26 cellular contexts compared by ENCODE assay signal in genomic region chr12:116188581-116188980, GRCh38.
DNase-seq lines count a peak whose midpoint lies in the region; ATAC-seq, FAIRE-seq and TF ChIP-seq lines count a peak whose summit lies in the region.
"Had no signal": no experiment of that assay in that cellular context is flagged by ENCODE, and none has a peak within 500 bp of the region (broad histone marks: within the 10 kb centered on the region; RNA-seq: fewer than 3 reads in every experiment).

No MANE protein-coding gene starts in this region.

- H3K9me3 ChIP-seq in BLaER1 = no peaks in the 10 kb centered on the region
- H3K9me3 ChIP-seq: heart right ventricle, MG63, mucosa of descending colon, psoas muscle, SJSA1, stomach had no signal

- H3K36me3 ChIP-seq in BLaER1 = peaks cover 10% of the 10 kb centered on the region; the same call in 1 of the 2 replicates
- H3K36me3 ChIP-seq: heart right ventricle, MG63, SJSA1, stomach had no signal

- H4K20me1 ChIP-seq in BLaER1 = peaks cover 100% of the 10 kb centered on the region

- H3K4me2 ChIP-seq in BLaER1 = peak overlapping the region; percentile 64; the same call in 1 of the 2 replicates

- FAIRE-seq in islet of Langerhans (lab: Jason Lieb, UNC) = peak; percentile 65
- FAIRE-seq: D721Med had no signal

- TF ChIP-seq CTCF in NB4 (IDR thresholded peaks at IDR 0.05; ENCODE audit: low read depth, low read length) = no peak

- peaks cover 39% of the 10 kb centered on the region for H3K4me1 ChIP-seq in BLaER1

- no peak for ATAC-seq in HG03342 (IDR thresholded peaks at IDR 0.05; ENCODE audit: unreplicated experiment)
- ATAC-seq: heart right ventricle, mucosa of descending colon, psoas muscle had no signal

- no peak overlapping the region for H3K4me3 ChIP-seq in BLaER1
- no peak overlapping the region for H3K4me3 ChIP-seq in NB4 (ENCODE audit: low read depth, low read length)
- H3K4me3 ChIP-seq: heart right ventricle, MG63, mucosa of descending colon, psoas muscle, SJSA1, stomach had no signal

- DNase-seq in NOMO-1 treated with DMSO at 0.1 percent for 48 hours (lab: John Stamatoyannopoulos, UW; ENCODE audit: unreplicated experiment) = peak; percentile 21
- no peak for DNase-seq in NOMO-1 treated with dmso at 0.1 percent for 144 hours (lab: John Stamatoyannopoulos, UW; ENCODE audit: unreplicated experiment)
- DNase-seq in NB4 (ENCODE audit: low read depth) = peak; percentile 49
- DNase-seq in central memory CD4-positive, alpha-beta T cell = no peak
- DNase-seq in NCI-H2196 (lab: John Stamatoyannopoulos, UW; ENCODE audit: unreplicated experiment) = no peak
- DNase-seq: activated CD8-positive, alpha-beta memory T cell treated with anti-CD3 and anti-CD28 coated beads for 24 hours; activated effector memory CD4-positive, alpha-beta T cell treated with anti-CD3 and anti-CD28 coated beads, Interleukin-2, amount 50 U/mL, for 16 hours; AML-193; amniotic stem cell; dermis blood vessel endothelial cell; heart right ventricle; HFFc6; MG63; mucosa of descending colon; NCI-H1694; NCI-H748 treated with DMSO at 0.1 percent for 48 hours; psoas muscle; stimulated activated CD4-positive, alpha-beta T cell treated with anti-CD3 and anti-CD28 coated beads, Interleukin-1b, Interleukin-23, amount 100 ng/mL, for 48 hours; stomach; T-helper 2 cell had no signal

- TF ChIP-seq POLR2A in NB4 (IDR thresholded peaks at IDR 0.05; ENCODE audit: extremely low read depth, insufficient read length) = no peak

- H3K27me3 ChIP-seq in BLaER1 = no peaks in the 10 kb centered on the region
- H3K27me3 ChIP-seq: heart right ventricle, MG63, SJSA1, stomach had no signal

- H3K9ac ChIP-seq in BLaER1 = no peak overlapping the region

- no peak overlapping the region for H3K27ac ChIP-seq in BLaER1
- H3K27ac ChIP-seq: 22Rv1, heart right ventricle, psoas muscle, SJSA1, stomach had no signal

Comparison
In these comparisons a context has a peak if more than half of its experiments do, and no peak if none do; other contexts are left out.
1. DNase-seq: peak in NOMO-1 treated with DMSO at 0.1 percent for 48 hours (single experiment) and NB4 (single experiment); none in NOMO-1 treated with dmso at 0.1 percent for 144 hours (single experiment), central memory CD4-positive, alpha-beta T cell (single experiment) and NCI-H2196 (single experiment).